In genomic region chr16:11257131-11257938, GRCh38 we compare ENCODE assay signal across 7 cellular contexts. TPM values are rescaled to one million over a fixed set of nuclear protein-coding genes. Genes with fewer than 3 reads are reported as not detected.
DNase-seq lines count a peak whose midpoint lies in the region; ATAC-seq and TF ChIP-seq lines count a peak whose summit lies in the region.

No MANE protein-coding gene starts in this region.

- peak overlapping the region; percentile 97 for H3K4me3 Mint-ChIP-seq in MCF 10A (ENCODE audit: unreplicated experiment)

- H3K36me3 Mint-ChIP-seq in MCF 10A (ENCODE audit: insufficient read depth, unreplicated experiment) = peaks cover 16% of the 10 kb centered on the region

- ATAC-seq in GM21423 (IDR thresholded peaks at IDR 0.05; ENCODE audit: unreplicated experiment) = no peak

- H3K36me3 ChIP-seq in iPS DF 6.9 (ENCODE audit: control insufficient read depth, insufficient read depth, low read length) (peaks cover 8% of the 10 kb centered on the region; the same call in 1 of the 2 replicates), rectal smooth muscle tissue (ENCODE audit: control insufficient read depth, insufficient read depth, low read length) (no peaks in the 10 kb centered on the region)

- H3K4me3 ChIP-seq in iPS DF 6.9 (ENCODE audit: low read length) = peak overlapping the region; percentile 93; the same call in 1 of the 2 replicates
- H3K4me3 ChIP-seq in rectal smooth muscle tissue (ENCODE audit: low read length) = peak overlapping the region; percentile 83

- BruUV-seq in MCF 10A (replicated peaks; lab: Mats Ljungman, UMichigan) = no TSS peak

- no peaks in the 10 kb centered on the region for H3K27me3 ChIP-seq in iPS DF 6.9 (ENCODE audit: control insufficient read depth, insufficient read depth, low read length)
- H3K27me3 ChIP-seq in rectal smooth muscle tissue (ENCODE audit: control insufficient read depth, insufficient read depth, low read length) = no peaks in the 10 kb centered on the region

- WGBS in iPS DF 6.9 (ENCODE audit: insufficient coverage, insufficient read length) = no CpG with 5 or more reads among the region's 21 CpGs

- H3K4me1 ChIP-seq in iPS DF 6.9 (ENCODE audit: control insufficient read depth, insufficient read depth, low read length) = 0 out of 2 replicates have a peak, but pooled peaks cover 2% of the 10 kb centered on the region
- no peaks in the 10 kb centered on the region for H3K4me1 ChIP-seq in rectal smooth muscle tissue (ENCODE audit: control insufficient read depth, insufficient read depth, low read length)

- peak; percentile 76 for TF ChIP-seq CTCF in GM12874 (IDR thresholded peaks at IDR 0.05; ENCODE audit: insufficient read depth, low read depth, low read length)
- peak; percentile 81 for TF ChIP-seq CTCF in MCF 10A (IDR thresholded peaks at IDR 0.05; ENCODE audit: unreplicated experiment)

- H3K27ac ChIP-seq in iPS DF 6.9 (ENCODE audit: low read length) (no peak overlapping the region), rectal smooth muscle tissue (ENCODE audit: low read depth, low read length) (peak overlapping the region; percentile 98)

- peak overlapping the region; percentile 98 for H3K27ac Mint-ChIP-seq in MCF 10A (ENCODE audit: low read depth, unreplicated experiment)

- peak; percentile 58 for DNase-seq in NCI-H1694 treated with DMSO at 0.1 percent for 48 hours (lab: John Stamatoyannopoulos, UW)
- peak in 3 of 5 experiments; percentile 40 to 82 (median 40) for DNase-seq in T-helper 2 cell
- DNase-seq in MCF 10A (ENCODE audit: unreplicated experiment) = peak; percentile 85
- DNase-seq in iPS DF 6.9 (ENCODE audit: low read depth, low spot score) = no peak

- intact Hi-C loops in MCF 10A (cut with micrococcal nuclease) = loop anchor here (1.0 to 10.0 kb wide), 6 partner anchors 55 to 286 kb away; no protein-coding TSS in a partner anchor

- no peak overlapping the region for H3K9ac ChIP-seq in rectal smooth muscle tissue (ENCODE audit: low read length)

- no peaks in the 10 kb centered on the region for H3K9me3 Mint-ChIP-seq in MCF 10A (ENCODE audit: unreplicated experiment)

- CTCF ChIA-PET in MCF 10A (lab: Yijun Ruan, JAX) = interaction anchor here (0.6 to 11.0 kb wide), 29 partner anchors 9 to 1204 kb away, joined by 3 to 342 read pairs (median 4); partner anchors contain the start of gene TNP2

- POLR2A ChIA-PET in MCF 10A (lab: Yijun Ruan, JAX) = interaction anchor here (0.6 to 3.2 kb wide), 16 partner anchors 11 to 550 kb away, joined by 3 to 26 read pairs (median 6); partner anchors contain the start of gene TNP2

- no peaks in the 10 kb centered on the region for H3K27me3 Mint-ChIP-seq in MCF 10A (ENCODE audit: insufficient read depth, unreplicated experiment)

- H3K4me1 Mint-ChIP-seq in MCF 10A (ENCODE audit: insufficient read depth, unreplicated experiment) = peaks cover 8% of the 10 kb centered on the region

- H3K9me3 ChIP-seq in iPS DF 6.9 (ENCODE audit: control insufficient read depth, insufficient read depth, low read length) = no peaks in the 10 kb centered on the region

RNA-seq across cellular contexts. Expression of gene SOCS1, which starts 1.3 kb away (rescaled TPM):
- total RNA-seq in MCF 10A (2022) = 1.4 and 1.6 TPM in 2 replicates

RNA-seq across cellular contexts. Expression of gene TNP2, which starts 11.8 kb away (rescaled TPM):
- not detected in 2 replicates for total RNA-seq in MCF 10A (2022)

RNA-seq across cellular contexts. Expression of gene PRM3, which starts 16.1 kb away (rescaled TPM):
- not detected in 2 replicates for total RNA-seq in MCF 10A (2022)

RNA-seq across cellular contexts. Expression of gene PRM2, which starts 18.9 kb away (rescaled TPM):
- total RNA-seq in MCF 10A (2022) = not detected in 2 replicates

RNA-seq across cellular contexts. Expression of gene PRM1, which starts 23.8 kb away (rescaled TPM):
- total RNA-seq in MCF 10A (2022) = not detected in 2 replicates
